22 cellular contexts compared by ENCODE assay signal in the genomic region with DNA sequence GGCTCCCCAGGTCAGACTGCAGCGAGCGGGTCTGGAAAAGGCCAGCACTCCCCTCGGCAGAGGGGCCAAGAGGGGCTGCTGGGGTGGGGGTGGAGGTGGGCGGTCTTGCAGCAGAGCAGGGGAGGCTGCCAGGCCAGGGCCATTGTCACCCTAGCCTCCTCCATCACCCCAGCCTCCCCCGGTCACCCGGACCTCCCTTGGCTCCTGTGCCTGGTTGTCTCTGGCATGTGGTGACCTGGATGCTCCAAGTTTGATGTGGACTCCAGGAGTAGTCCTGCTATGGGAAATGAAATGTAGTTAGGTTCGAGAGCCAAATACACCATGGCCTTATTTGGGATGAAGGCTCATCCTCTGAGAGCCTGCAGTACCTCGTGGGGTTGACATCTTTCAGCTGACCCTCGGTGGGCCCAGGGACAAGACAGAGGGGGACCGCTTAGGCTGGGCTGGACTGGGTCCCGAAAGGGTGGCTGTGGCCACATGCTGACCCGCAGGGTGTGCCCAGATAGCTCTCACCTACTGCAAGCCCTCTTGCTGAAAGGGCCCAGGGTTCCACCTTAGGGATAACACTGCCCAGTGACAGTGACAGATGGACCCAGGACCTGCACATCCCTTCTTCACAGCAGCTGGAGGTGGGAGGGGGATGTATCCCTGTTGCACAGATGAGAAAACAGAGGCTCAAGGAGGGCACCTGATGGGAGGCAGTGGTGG. TPM values are rescaled to one million over a fixed set of nuclear protein-coding genes. Genes with fewer than 3 reads are reported as not detected.
DNase-seq lines count a peak whose midpoint lies in the region; ATAC-seq, FAIRE-seq and TF ChIP-seq lines count a peak whose summit lies in the region.
"Had no signal": no experiment of that assay in that cellular context is flagged by ENCODE, and none has a peak within 500 bp of the region (broad histone marks: within the 10 kb centered on the region; RNA-seq: fewer than 3 reads in every experiment).

No MANE protein-coding gene starts in this region.

- peaks cover 0 to 25% (median 16%) of the 10 kb centered on the region in 3 donors for H3K4me1 ChIP-seq in gastroesophageal sphincter
- peaks cover 15% of the 10 kb centered on the region for H3K4me1 ChIP-seq in rectal smooth muscle tissue (ENCODE audit: control insufficient read depth, insufficient read depth, low read length)
- H3K4me1 ChIP-seq: HAP-1 had no signal

- no peak overlapping the region for H3K9ac ChIP-seq in rectal smooth muscle tissue (ENCODE audit: low read length)
- H3K9ac ChIP-seq: SK-N-SH had no signal

- DNase-seq in 8988T (peak; percentile 11), GM13976 (ENCODE audit: low spot score) (peak; percentile 33), H54 (ENCODE audit: insufficient read length, low spot score) (no peak), midbrain (lab: John Stamatoyannopoulos, UW) (no peak), dedifferentiated amniotic fluid mesenchymal stem cell (ENCODE audit: extremely low spot score) (no peak)
- DNase-seq: C1 segment of cervical spinal cord; DMS79; NCI-H1105 treated with DMSO at 0.1 percent for 48 hours; NCI-H1694; NCI-H2081 treated with DMSO at 0.1 percent for 48 hours; NK-92 treated with Interleukin-12 subunit alpha and Interleukin-12 subunit beta, amount 100 ng/mL, for 24 hours; SHP77 had no signal

- H3K4me3 ChIP-seq in gastroesophageal sphincter = no peak overlapping the region
- H3K4me3 ChIP-seq in rectal smooth muscle tissue (ENCODE audit: low read length) = no peak overlapping the region
- H3K4me3 ChIP-seq: HAP-1, K562 had no signal

- no peaks in the 10 kb centered on the region for H3K27me3 ChIP-seq in gastroesophageal sphincter
- no peaks in the 10 kb centered on the region for H3K27me3 ChIP-seq in rectal smooth muscle tissue (ENCODE audit: control insufficient read depth, insufficient read depth, low read length)

- in situ Hi-C loops in GM13976 (cut with MboI; ENCODE audit: low sequenced_read_pairs, unreplicated experiment) = no loop called here

- no peak for FAIRE-seq in H54 (lab: Jason Lieb, UNC)
- FAIRE-seq: D721Med, GM12892, K562, RCC 7860 had no signal

- H3K27ac ChIP-seq in gastroesophageal sphincter = peak overlapping the region in 3 of 4 donors; percentile 48 to 72 (median 66)
- peak overlapping the region; percentile 86 for H3K27ac ChIP-seq in rectal smooth muscle tissue (ENCODE audit: low read depth, low read length)

- H3K36me3 ChIP-seq in gastroesophageal sphincter (no peaks in the 10 kb centered on the region), rectal smooth muscle tissue (ENCODE audit: control insufficient read depth, insufficient read depth, low read length) (no peaks in the 10 kb centered on the region)
- H3K36me3 ChIP-seq: HAP-1 had no signal

- TF ChIP-seq POLR2A in gastroesophageal sphincter (IDR thresholded peaks at IDR 0.05) (no peak), H54 (IDR thresholded peaks at IDR 0.05; ENCODE audit: low read depth, low read length) (no peak)

- ATAC-seq in gastroesophageal sphincter = peak; percentile 37
- no peak for ATAC-seq in HG03354 (IDR thresholded peaks at IDR 0.05; ENCODE audit: poor library complexity, severe bottlenecking, unreplicated experiment)

- TF ChIP-seq CTCF in GM13976 (IDR thresholded peaks at IDR 0.05; ENCODE audit: borderline replicate concordance, control extremely low read depth, extremely low read depth, insufficient read depth, missing control alignments) = no peak
- no peak for TF ChIP-seq CTCF in gastroesophageal sphincter (IDR thresholded peaks at IDR 0.05)

- no peaks in the 10 kb centered on the region for H3K9me3 ChIP-seq in gastroesophageal sphincter
- H3K9me3 ChIP-seq: HAP-1, SK-N-SH had no signal

- WGBS in gastroesophageal sphincter (ENCODE audit: low coverage in 1 of 2), 2 donors = no CpG with 5 or more reads among the region's 12 CpGs

- no peak for TF ChIP-seq EP300 in gastroesophageal sphincter (IDR thresholded peaks at IDR 0.05)

RNA-seq across cellular contexts. Expression of a gene that starts 24.1 kb away (rescaled TPM):
- total RNA-seq in gastroesophageal sphincter = 1 to 10 TPM in 2 of 4 donors, not detected in 2; 2.9 to 5.4 TPM
- total RNA-seq: K562, NCI-H460 had no signal

RNA-seq across cellular contexts. Expression of a gene that starts 53.0 kb away (rescaled TPM):
- total RNA-seq in gastroesophageal sphincter = 10 to 100 TPM; 20.9 to 31.8 (median 24.9) TPM

RNA-seq across cellular contexts. Expression of a gene that starts 53.1 kb away (rescaled TPM):
- 10 to 100 TPM; 40.4 to 70.0 (median 52.8) TPM for total RNA-seq in gastroesophageal sphincter

RNA-seq across cellular contexts. Expression of a gene that starts 56.3 kb away (rescaled TPM):
- total RNA-seq in gastroesophageal sphincter = 100 to 1,000 TPM in 3 of 4 donors, 10 to 100 TPM in 1; 88.9 to 213 (median 165) TPM
- total RNA-seq: K562, NCI-H460 had no signal

Comparison
In these comparisons a context has a peak if more than half of its experiments do, and no peak if none do; other contexts are left out.
1. DNase-seq: peak in 8988T (single experiment) and GM13976 (single experiment); none in H54 (single experiment), midbrain (single experiment) and dedifferentiated amniotic fluid mesenchymal stem cell (single experiment).